In genomic region chr2:109311771-109312170, GRCh38 we compare ENCODE assay signal across 20 cellular contexts.
"Had no signal": no experiment of that assay in that cellular context is flagged by ENCODE, and none has a peak within 500 bp of the region (broad histone marks: within the 10 kb centered on the region; RNA-seq: fewer than 3 reads in every experiment).

No MANE protein-coding gene starts in this region.

- H3K36me3 Mint-ChIP-seq: naive thymus-derived CD4-positive, alpha-beta T cell had no signal

- H3K27ac ChIP-seq: coronary artery, dorsolateral prefrontal cortex, gastrocnemius medialis, heart right ventricle, neutrophil, ovary, right atrium auricular region, sigmoid colon, skin epidermis, stomach, thoracic aorta, transverse colon had no signal

- DNase-seq: dorsolateral prefrontal cortex; effector CD8-positive, alpha-beta T cell; gastrocnemius medialis; heart right ventricle; hypothalamus; kidney glomerular epithelial cell; mesendoderm; naive thymus-derived CD4-positive, alpha-beta T cell; ovary; sigmoid colon; stimulated activated CD4-positive, alpha-beta T cell treated with anti-CD3 and anti-CD28 coated beads, Interleukin-2, amount 100 ng/mL, for 24 hours; stimulated activated naive CD4-positive, alpha-beta T cell; stomach; substantia nigra; transverse colon had no signal

- H3K4me3 ChIP-seq: coronary artery, dorsolateral prefrontal cortex, gastrocnemius medialis, heart right ventricle, ovary, right atrium auricular region, sigmoid colon, skin epidermis, stomach, thoracic aorta, transverse colon had no signal

- H3K4me3 Mint-ChIP-seq: naive thymus-derived CD4-positive, alpha-beta T cell had no signal

- H3K27me3 ChIP-seq: dorsolateral prefrontal cortex, gastrocnemius medialis, heart right ventricle, neutrophil, ovary, right atrium auricular region, sigmoid colon, stomach, transverse colon had no signal

- H3K4me1 ChIP-seq: gastrocnemius medialis, right atrium auricular region, sigmoid colon, stomach, transverse colon had no signal

- H3K36me3 ChIP-seq: gastrocnemius medialis, heart right ventricle, neutrophil, ovary, right atrium auricular region, sigmoid colon, stomach, thoracic aorta, transverse colon had no signal

- ATAC-seq: gastrocnemius medialis; heart right ventricle; naive thymus-derived CD4-positive, alpha-beta T cell had no signal

- H3K9me3 ChIP-seq: gastrocnemius medialis, neutrophil, ovary, right atrium auricular region, sigmoid colon, stomach, thoracic aorta, transverse colon had no signal
